ENCODE assay signal across 1 cellular context in genomic region chr14:49692895-49693737, GRCh38.
TF ChIP-seq lines count a peak whose summit lies in the region.

Gene KLHDC1 (plus strand): TSS chr14:49693120. CDS start chr14:49693195, 75 bp downstream.

TF ChIP-seq in HCT116, 20 proteins besides CTCF, POLR2A, EP300 and RAD21 (continued from another document):
- TF ChIP-seq POLR2AphosphoS5 (IDR thresholded peaks at IDR 0.05; ENCODE audit: low read depth, low read length): peak; percentile 56
- no peak for TF ChIP-seq SRF (IDR thresholded peaks at IDR 0.05; ENCODE audit: low read depth)
- peak; percentile 76 for TF ChIP-seq ZFX (IDR thresholded peaks at IDR 0.05)
- no peak for TF ChIP-seq FOSL1 (IDR thresholded peaks at IDR 0.05; ENCODE audit: low read depth)
- TF ChIP-seq MAX (IDR thresholded peaks at IDR 0.05): peak; percentile 48; the same call in 1 of the 2 replicates
- no peak for TF ChIP-seq EZH2 (IDR thresholded peaks at IDR 0.05)
- no peak for TF ChIP-seq EGR1 (IDR thresholded peaks at IDR 0.05; ENCODE audit: low read depth)
- no peak for TF ChIP-seq JUND (IDR thresholded peaks at IDR 0.05)
- no peak for TF ChIP-seq SP1 (IDR thresholded peaks at IDR 0.05; ENCODE audit: low read depth)
- TF ChIP-seq ZNF274 (IDR thresholded peaks at IDR 0.05; ENCODE audit: low read depth, low read length): no peak
- TF ChIP-seq TCF7L2 (IDR thresholded peaks at IDR 0.05; ENCODE audit: borderline replicate concordance, extremely low read depth, insufficient read depth, insufficient read length): no peak
- no peak for TF ChIP-seq CBX3 (IDR thresholded peaks at IDR 0.05; ENCODE audit: low read depth)
- no peak for TF ChIP-seq ELF1 (IDR thresholded peaks at IDR 0.05; ENCODE audit: borderline replicate concordance, low read depth)
- no peak for TF ChIP-seq ATF3 (IDR thresholded peaks at IDR 0.05)
